17 cellular contexts compared by ENCODE assay signal in genomic region chr2:46702537-46702936, GRCh38. TPM values are rescaled to one million over a fixed set of nuclear protein-coding genes. Genes with fewer than 3 reads are reported as not detected.
DNase-seq lines count a peak whose midpoint lies in the region; ATAC-seq and TF ChIP-seq lines count a peak whose summit lies in the region.
"Had no signal": no experiment of that assay in that cellular context is flagged by ENCODE, and none has a peak within 500 bp of the region (broad histone marks: within the 10 kb centered on the region; RNA-seq: fewer than 3 reads in every experiment).

No MANE protein-coding gene starts in this region.

- H3K27me3 Mint-ChIP-seq in activated naive CD4-positive, alpha-beta T cell treated with anti-CD3 and anti-CD28 coated beads, Interleukin-2, amount 50 U/mL, for 24 hours, result no peaks in the 10 kb centered on the region
- H3K27me3 Mint-ChIP-seq in activated T-cell treated with anti-CD3 and anti-CD28 coated beads, Interleukin-2, amount 50 U/mL, for 4 hours (ENCODE audit: low read depth), result no peaks in the 10 kb centered on the region
- H3K27me3 Mint-ChIP-seq: CD4-positive, alpha-beta memory T cell had no signal

- H3K4me3 ChIP-seq in PC-3 (ENCODE audit: low read length) (no peak overlapping the region), fibroblast of the aortic adventitia (ENCODE audit: low read depth, low read length) (peak overlapping the region; percentile 54)

- peak overlapping the region; percentile 91; the same call in 1 of the 2 replicates for H3K4me2 ChIP-seq in PC-3 (ENCODE audit: low read length)

- CTCF ChIA-PET in PC-3 (lab: Charles Lee), result no interaction called here

- no peaks in the 10 kb centered on the region for H3F3A ChIP-seq in PC-3 (ENCODE audit: low read length, unreplicated experiment)

- DNase-seq in activated naive CD4-positive, alpha-beta T cell treated with anti-CD3 and anti-CD28 coated beads, Interleukin-2, amount 50 U/mL, for 72 hours (ENCODE audit: low spot score in 2 of 2), result no peak
- DNase-seq in PC-3 (no peak), fibroblast of the aortic adventitia (ENCODE audit: low read depth) (no peak), SW480 (ENCODE audit: low spot score) (no peak)
- no peak for DNase-seq in activated CD4-positive, alpha-beta T cell treated with anti-CD3 and anti-CD28 coated beads for 1 hour
- DNase-seq in activated T-cell treated with anti-CD3 and anti-CD28 coated beads, Interleukin-2, amount 50 U/mL, for 4 hours, result no peak
- DNase-seq: CD4-positive, alpha-beta memory T cell; DND-41; GDM1; KG1; NCI-H1092 treated with DMSO at 0.1 percent for 48 hours; NCI-H1694 treated with DMSO at 0.1 percent for 48 hours; NCI-H446; SIG-M5 had no signal

- peaks cover 64% of the 10 kb centered on the region for H3K4me1 Mint-ChIP-seq in activated naive CD4-positive, alpha-beta T cell treated with anti-CD3 and anti-CD28 coated beads, Interleukin-2, amount 50 U/mL, for 24 hours
- H3K4me1 Mint-ChIP-seq in activated T-cell treated with anti-CD3 and anti-CD28 coated beads, Interleukin-2, amount 50 U/mL, for 4 hours (ENCODE audit: low read depth), result peaks cover 56% of the 10 kb centered on the region

- H3K27me3 ChIP-seq in PC-3 (ENCODE audit: low read length), result no peaks in the 10 kb centered on the region

- no TSS peak for BruUV-seq in PC-3 (replicated peaks; lab: Mats Ljungman, UMichigan)

- H3K4me3 Mint-ChIP-seq in activated naive CD4-positive, alpha-beta T cell treated with anti-CD3 and anti-CD28 coated beads, Interleukin-2, amount 50 U/mL, for 24 hours, result peak overlapping the region; percentile 23
- no peak overlapping the region for H3K4me3 Mint-ChIP-seq in activated T-cell treated with anti-CD3 and anti-CD28 coated beads, Interleukin-2, amount 50 U/mL, for 4 hours

- TF ChIP-seq CTCF in PC-3 (conservative IDR thresholded peaks at IDR 0.05; ENCODE audit: low read depth, low read length) (no peak), fibroblast of the aortic adventitia (IDR thresholded peaks at IDR 0.05; ENCODE audit: insufficient read depth, low read length) (no peak)

- no peaks in the 10 kb centered on the region for H3K9me2 ChIP-seq in PC-3 (replicated peaks; ENCODE audit: low read length)

- H3K9ac ChIP-seq in PC-3 (ENCODE audit: low read length), result no peak overlapping the region

- H3K36me3 Mint-ChIP-seq in activated naive CD4-positive, alpha-beta T cell treated with anti-CD3 and anti-CD28 coated beads, Interleukin-2, amount 50 U/mL, for 24 hours, result no peaks in the 10 kb centered on the region
- peaks cover 5% of the 10 kb centered on the region in 2 donors for H3K36me3 Mint-ChIP-seq in activated naive CD4-positive, alpha-beta T cell treated with anti-CD3 and anti-CD28 coated beads, Interleukin-2, amount 50 U/mL, for 72 hours
- H3K36me3 Mint-ChIP-seq in activated T-cell treated with anti-CD3 and anti-CD28 coated beads, Interleukin-2, amount 50 U/mL, for 4 hours (ENCODE audit: insufficient read depth), result no peaks in the 10 kb centered on the region

- no peaks in the 10 kb centered on the region for H3K36me3 ChIP-seq in PC-3 (ENCODE audit: low read depth, low read length)

- H3K9me3 ChIP-seq in PC-3 (ENCODE audit: low read length), result no peaks in the 10 kb centered on the region

- no peak overlapping the region for H3K27ac ChIP-seq in PC-3 (ENCODE audit: low read length)
- H3K27ac ChIP-seq: 22Rv1 had no signal

- peaks cover 32% of the 10 kb centered on the region; the same call in 1 of the 2 replicates for H4K20me1 ChIP-seq in PC-3 (ENCODE audit: low read length)

- H3K79me2 ChIP-seq in PC-3 (ENCODE audit: low read length), result peaks cover 82% of the 10 kb centered on the region

- intact Hi-C loops in PC-3 (cut with micrococcal nuclease), result loop anchor here (5.0 kb wide), 2 partner anchors 45 to 75 kb away; no protein-coding TSS in a partner anchor

- no peak for ATAC-seq in activated naive CD4-positive, alpha-beta T cell treated with anti-CD3 and anti-CD28 coated beads, Interleukin-2, amount 50 U/mL, for 72 hours
- ATAC-seq in PC-3 (no peak), GM18502 (IDR thresholded peaks at IDR 0.05; ENCODE audit: poor library complexity, unreplicated experiment) (no peak)
- ATAC-seq in activated T-cell treated with anti-CD3 and anti-CD28 coated beads, Interleukin-2, amount 50 U/mL, for 4 hours, result no peak

- POLR2A ChIA-PET in PC-3 (lab: Charles Lee; ENCODE audit: unreplicated experiment), result no interaction called here

- peaks cover 27% of the 10 kb centered on the region; the same call in 1 of the 2 replicates for H3K4me1 ChIP-seq in PC-3 (ENCODE audit: insufficient read depth, low read length)

- H3K9me3 Mint-ChIP-seq in activated naive CD4-positive, alpha-beta T cell treated with anti-CD3 and anti-CD28 coated beads, Interleukin-2, amount 50 U/mL, for 24 hours, result no peaks in the 10 kb centered on the region
- peaks cover 2 to 3% of the 10 kb centered on the region in 2 donors for H3K9me3 Mint-ChIP-seq in activated naive CD4-positive, alpha-beta T cell treated with anti-CD3 and anti-CD28 coated beads, Interleukin-2, amount 50 U/mL, for 72 hours
- H3K9me3 Mint-ChIP-seq in activated T-cell treated with anti-CD3 and anti-CD28 coated beads, Interleukin-2, amount 50 U/mL, for 4 hours, result no peaks in the 10 kb centered on the region
- H3K9me3 Mint-ChIP-seq: CD4-positive, alpha-beta memory T cell had no signal

- peak overlapping the region; percentile 37 for H3K27ac Mint-ChIP-seq in activated naive CD4-positive, alpha-beta T cell treated with anti-CD3 and anti-CD28 coated beads, Interleukin-2, amount 50 U/mL, for 24 hours
- no peak overlapping the region for H3K27ac Mint-ChIP-seq in activated naive CD4-positive, alpha-beta T cell treated with anti-CD3 and anti-CD28 coated beads, Interleukin-2, amount 50 U/mL, for 72 hours

- H2AFZ ChIP-seq in PC-3 (ENCODE audit: low read length), result no peak overlapping the region

RNA-seq across cellular contexts. Expression of gene SOCS5, which starts 3.4 kb away (rescaled TPM):
- 10 to 100 TPM in 1 of 2 donors, 1 to 10 TPM in 1; 6.0 to 15.6 TPM for total RNA-seq in activated naive CD4-positive, alpha-beta T cell treated with anti-CD3 and anti-CD28 coated beads, Interleukin-2, amount 50 U/mL, for 72 hours
- 12.1 and 15.6 TPM in 2 replicates for total RNA-seq in PC-3 (2014; rRNA removed)
- total RNA-seq in fibroblast of the aortic adventitia (ENCODE audit: low replicate concordance), result 147 and 155 TPM in 2 replicates
- total RNA-seq in activated T-cell treated with anti-CD3 and anti-CD28 coated beads, Interleukin-2, amount 50 U/mL, for 4 hours, result 1 to 10 TPM; 5.7 to 6.5 (median 6.0) TPM
